In genomic region chr5:167587768-167588167, GRCh38 we compare ENCODE assay signal across 8 cellular contexts.
DNase-seq lines count a peak whose midpoint lies in the region; ATAC-seq and TF ChIP-seq lines count a peak whose summit lies in the region.

No MANE protein-coding gene starts in this region.

- H3K4me2 ChIP-seq in osteoblast (ENCODE audit: insufficient read depth, low read length), result no peak overlapping the region

- H3K36me3 ChIP-seq in osteoblast (ENCODE audit: insufficient read depth, low read length), result no peaks in the 10 kb centered on the region
- no peaks in the 10 kb centered on the region for H3K36me3 ChIP-seq in ovary

- DNase-seq in NCI-H2171 (lab: John Stamatoyannopoulos, UW) (peak; percentile 36), cerebellar cortex (ENCODE audit: low spot score) (peak; percentile 73), osteoblast (ENCODE audit: insufficient read length, low spot score, missing footprints) (peak; percentile 71), NOMO-1 (lab: John Stamatoyannopoulos, UW; ENCODE audit: unreplicated experiment in 2 of 2) (no peak), ovary (no peak)
- no peak for DNase-seq in stimulated activated naive CD8-positive, alpha-beta T cell treated with anti-CD3 and anti-CD28 coated beads, Interleukin-15, Interleukin-2, amounts not matched to agents 100 U/mL and 50 U/mL, for 24 hours

- no peaks in the 10 kb centered on the region for H3K79me2 ChIP-seq in osteoblast (ENCODE audit: insufficient read depth, low read length)

- no peak overlapping the region for H3K4me3 ChIP-seq in GM12875 (ENCODE audit: low read depth, low read length)
- no peak overlapping the region for H3K4me3 ChIP-seq in osteoblast (ENCODE audit: insufficient read depth, low read length)
- H3K4me3 ChIP-seq in ovary, result no peak overlapping the region

- 35 to 43% (median 35%) methylated on average over 2 of the region's 2 CpGs for WGBS in ovary, 3 donors

- H3K4me1 ChIP-seq in osteoblast (ENCODE audit: insufficient read depth, low read length) (peaks cover 4% of the 10 kb centered on the region), ovary (ENCODE audit: insufficient read depth) (no peaks in the 10 kb centered on the region)

- intact Hi-C loops in ovary (cut with DNase I), result no loop called here

- ATAC-seq in GM21825 (IDR thresholded peaks at IDR 0.05; ENCODE audit: unreplicated experiment), result no peak
- ATAC-seq in stimulated activated naive CD8-positive, alpha-beta T cell treated with anti-CD3 and anti-CD28 coated beads, Interleukin-15, Interleukin-2, amounts not matched to agents 100 U/mL and 50 U/mL, for 24 hours, result no peak

- TF ChIP-seq EP300 in ovary (IDR thresholded peaks at IDR 0.05), result no peak

- no peaks in the 10 kb centered on the region for H4K20me1 ChIP-seq in osteoblast (ENCODE audit: insufficient read depth, low read length)

- no peak overlapping the region for H2AFZ ChIP-seq in osteoblast (ENCODE audit: low read length)

- H3K27ac ChIP-seq in osteoblast (ENCODE audit: low read depth, low read length), result no peak overlapping the region
- no peak overlapping the region for H3K27ac ChIP-seq in ovary

- TF ChIP-seq POLR2A in ovary (IDR thresholded peaks at IDR 0.05), result no peak

- peak; percentile 22; the same call in 1 of the 2 replicates for TF ChIP-seq CTCF in GM12875 (IDR thresholded peaks at IDR 0.05; ENCODE audit: borderline replicate concordance, insufficient read depth, low read depth, low read length)
- TF ChIP-seq CTCF in osteoblast (IDR thresholded peaks at IDR 0.05; ENCODE audit: extremely low read depth, low read depth, low read length), result peak; percentile 67
- TF ChIP-seq CTCF in ovary (IDR thresholded peaks at IDR 0.05), result no peak

- H3K9me3 ChIP-seq in osteoblast (ENCODE audit: low read depth, low read length) (no peaks in the 10 kb centered on the region), ovary (no peaks in the 10 kb centered on the region)

- H3K27me3 ChIP-seq in osteoblast (ENCODE audit: insufficient read depth, low read length) (no peaks in the 10 kb centered on the region), ovary (no peaks in the 10 kb centered on the region)

Comparison
In these comparisons a context has a peak if more than half of its experiments do, and no peak if none do; other contexts are left out.
1. CTCF ChIP-seq: peak in GM12875 (single experiment) and osteoblast (single experiment); none in ovary (0 of 3).
2. DNase-seq: peak in NCI-H2171 (single experiment), cerebellar cortex (single experiment) and osteoblast (single experiment); none in stimulated activated naive CD8-positive, alpha-beta T cell treated with anti-CD3 and anti-CD28 coated beads, Interleukin-15, Interleukin-2, amounts not matched to agents 100 U/mL and 50 U/mL, for 24 hours (single experiment), NOMO-1 (0 of 2) and ovary (0 of 5).